ENCODE assay signal across 19 cellular contexts in the genomic region with DNA sequence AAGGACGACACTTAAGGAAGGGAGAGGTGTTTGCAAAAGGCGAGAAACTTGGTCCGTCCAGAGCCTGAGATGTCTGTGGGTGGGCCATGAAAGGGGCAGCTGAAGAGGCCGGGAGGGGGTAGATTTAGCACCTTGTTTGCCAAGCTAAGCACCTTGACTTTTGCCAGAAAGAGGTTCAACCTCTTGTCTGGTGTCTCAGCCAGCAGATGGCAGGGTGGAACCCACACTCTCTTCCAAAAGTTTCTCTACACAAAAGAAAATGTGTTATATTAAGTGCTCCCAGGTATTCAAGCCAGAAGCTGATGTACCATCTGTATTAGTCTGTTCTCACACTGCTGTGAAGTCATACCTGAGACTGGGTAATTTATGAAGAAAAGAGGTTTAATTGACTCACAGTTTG.
"Had no signal": no experiment of that assay in that cellular context is flagged by ENCODE, and none has a peak within 500 bp of the region (broad histone marks: within the 10 kb centered on the region; RNA-seq: fewer than 3 reads in every experiment).

No MANE protein-coding gene starts in this region.

- H3K27ac Mint-ChIP-seq: naive thymus-derived CD8-positive, alpha-beta T cell; T-helper 17 cell; type B pancreatic cell had no signal

- H3K27ac ChIP-seq: adrenal gland, coronary artery, prostate gland, sigmoid colon, suprapubic skin had no signal

- H3K4me1 ChIP-seq: adrenal gland, prostate gland, suprapubic skin had no signal

- H3K4me1 Mint-ChIP-seq: naive thymus-derived CD8-positive, alpha-beta T cell; T-helper 17 cell had no signal

- H3K9me3 Mint-ChIP-seq: type B pancreatic cell had no signal

- H3K4me3 ChIP-seq: adrenal gland, coronary artery, mucosa of descending colon, prostate gland, sigmoid colon, suprapubic skin had no signal

- H3K36me3 Mint-ChIP-seq: type B pancreatic cell had no signal

- H3K9me3 ChIP-seq: adrenal gland, mucosa of descending colon, prostate gland, sigmoid colon, suprapubic skin had no signal

- DNase-seq: activated CD4-positive, alpha-beta T cell treated with anti-CD3 and anti-CD28 coated beads, Interleukin-2, amount 50 U/mL, for 4 hours; activated naive CD4-positive, alpha-beta T cell treated with anti-CD3 and anti-CD28 coated beads, Interleukin-2, amount 50 U/mL, for 16 hours; activated T-cell treated with anti-CD3 and anti-CD28 coated beads, Interleukin-2, amount 50 U/mL, for 1 hour; adrenal gland; effector CD4-positive, alpha-beta T cell; hypothalamus; left colon; mammary epithelial cell; mucosa of descending colon; naive thymus-derived CD8-positive, alpha-beta T cell; sigmoid colon; stimulated activated CD4-positive, alpha-beta T cell treated with anti-CD3 and anti-CD28 coated beads, Interleukin-2, amount 100 ng/mL, for 24 hours; stimulated activated naive CD4-positive, alpha-beta T cell treated with Interleukin-2 at 50 U/mL for 16 hours; T-helper 17 cell had no signal

- H3K27me3 ChIP-seq: adrenal gland, sigmoid colon, suprapubic skin had no signal

- H3K36me3 ChIP-seq: adrenal gland, prostate gland, sigmoid colon, suprapubic skin had no signal

- H3K4me3 Mint-ChIP-seq: naive thymus-derived CD8-positive, alpha-beta T cell; T-helper 17 cell; type B pancreatic cell had no signal

- ATAC-seq: activated CD4-positive, CD25-positive, alpha-beta regulatory T cell treated with anti-CD3 and anti-CD28 coated beads, Interleukin-2, amount 50 U/mL, for 24 hours; left colon; mucosa of descending colon; naive thymus-derived CD8-positive, alpha-beta T cell; T-helper 17 cell had no signal
